ENCODE assay signal across 9 cellular contexts in genomic region chr11:66311470-66311964, GRCh38. TPM values are rescaled to one million over a fixed set of nuclear protein-coding genes. Genes with fewer than 3 reads are reported as not detected.
DNase-seq lines count a peak whose midpoint lies in the region; ATAC-seq, FAIRE-seq and TF ChIP-seq lines count a peak whose summit lies in the region.
"Had no signal": no experiment of that assay in that cellular context is flagged by ENCODE, and none has a peak within 500 bp of the region (broad histone marks: within the 10 kb centered on the region; RNA-seq: fewer than 3 reads in every experiment).

No MANE protein-coding gene starts in this region.

- WGBS in prostate gland, result 24% methylated on average over 26 of the region's 26 CpGs

- ATAC-seq in GM21737 (IDR thresholded peaks at IDR 0.05; ENCODE audit: unreplicated experiment) (no peak), GM18858 (IDR thresholded peaks at IDR 0.05; ENCODE audit: unreplicated experiment) (no peak)

- H3K36me3 ChIP-seq in prostate gland, result no peaks in the 10 kb centered on the region

- no peak for TF ChIP-seq POLR2A in prostate gland (IDR thresholded peaks at IDR 0.05)

- TF ChIP-seq CTCF in GM10266 (IDR thresholded peaks at IDR 0.05; ENCODE audit: control insufficient read depth, insufficient read depth, low read depth, missing control alignments) (peak; percentile 91), prostate gland (IDR thresholded peaks at IDR 0.05) (no peak)

- intact Hi-C loops in prostate gland (cut with DNase I), result loop anchor here (2.0 kb wide), 1 partner anchor 77 kb away; no protein-coding TSS in a partner anchor

- DNase-seq in GM10266 (ENCODE audit: extremely low spot score) (no peak), NCI-H69 (lab: John Stamatoyannopoulos, UW) (peak; percentile 62), prostate gland (ENCODE audit: low spot score) (no peak), DMS79 (lab: John Stamatoyannopoulos, UW) (no peak), amygdala (lab: John Stamatoyannopoulos, UW) (no peak)

- H3K4me1 ChIP-seq in prostate gland (replicated peaks), result no peaks in the 10 kb centered on the region

- peak overlapping the region; percentile 82 to 87 for H3K27ac ChIP-seq in prostate gland

- peak; percentile 74 for FAIRE-seq in endometrium (lab: Jason Lieb, UNC)

- no peaks in the 10 kb centered on the region for H3K27me3 ChIP-seq in prostate gland (replicated peaks; ENCODE audit: insufficient read depth)

- no peaks in the 10 kb centered on the region for H3K9me3 ChIP-seq in prostate gland

- peak overlapping the region; percentile 34 to 43 for H3K4me3 ChIP-seq in prostate gland

RNA-seq across cellular contexts. Expression of gene CD248, which starts 5.3 kb away (rescaled TPM):
- total RNA-seq in prostate gland, result 1 to 10 TPM; 1.9 to 7.3 TPM

RNA-seq across cellular contexts. Expression of gene TMEM151A, which starts 19.8 kb away (rescaled TPM):
- total RNA-seq in prostate gland, result under 1 TPM; 0.17 to 0.50 TPM
- total RNA-seq: lung microvascular endothelial cell had no signal

RNA-seq across cellular contexts. Expression of gene YIF1A, which starts 22.6 kb away (rescaled TPM):
- total RNA-seq in prostate gland, result 100 to 1,000 TPM in 1 of 2 donors, 10 to 100 TPM in 1; 92.6 to 112 TPM

RNA-seq across cellular contexts. Expression of gene RIN1, which starts 24.7 kb away (rescaled TPM):
- 10 to 100 TPM; 12.8 to 16.9 TPM for total RNA-seq in prostate gland

RNA-seq across cellular contexts. Expression of gene BRMS1, which starts 33.4 kb away (rescaled TPM):
- total RNA-seq in prostate gland, result 10 to 100 TPM; 55.7 to 71.3 TPM
